9 cellular contexts compared by ENCODE assay signal in the genomic region with DNA sequence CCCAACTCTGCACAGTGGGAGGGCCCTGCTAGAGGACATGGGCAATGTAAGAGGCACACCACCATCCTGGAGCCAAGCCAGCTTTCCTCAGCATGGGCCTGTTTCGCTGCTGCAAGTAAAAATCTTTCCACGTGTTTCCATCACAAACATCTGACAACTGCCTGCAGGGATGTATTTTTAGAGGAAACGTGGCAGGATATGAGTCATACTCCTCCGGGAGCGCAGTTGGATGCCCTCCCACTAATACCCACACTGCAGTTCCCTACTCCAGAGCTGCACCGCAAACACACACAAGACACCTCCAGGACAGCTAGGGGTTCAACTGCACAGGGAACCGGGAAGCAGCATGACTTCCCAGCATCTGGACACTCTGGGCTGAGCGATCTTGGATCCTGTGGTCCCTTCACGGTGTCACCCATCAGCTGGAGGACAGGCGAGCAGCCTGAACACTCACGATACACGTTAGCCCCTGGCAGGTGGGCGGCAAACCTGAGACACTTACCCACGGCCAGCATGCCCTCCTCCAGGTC. TPM values are rescaled to one million over a fixed set of nuclear protein-coding genes. Genes with fewer than 3 reads are reported as not detected.
DNase-seq lines count a peak whose midpoint lies in the region; ATAC-seq and TF ChIP-seq lines count a peak whose summit lies in the region.
"Had no signal": no experiment of that assay in that cellular context is flagged by ENCODE, and none has a peak within 500 bp of the region (broad histone marks: within the 10 kb centered on the region; RNA-seq: fewer than 3 reads in every experiment).

No MANE protein-coding gene starts in this region.

- H3K36me3 Mint-ChIP-seq in MCF 10A (ENCODE audit: insufficient read depth, unreplicated experiment) (peaks cover 82% of the 10 kb centered on the region), glutamatergic neuron (ENCODE audit: unreplicated experiment) (no peaks in the 10 kb centered on the region)
- peaks cover 12 to 98% (median 39%) of the 10 kb centered on the region in 3 donors for H3K36me3 Mint-ChIP-seq in naive thymus-derived CD8-positive, alpha-beta T cell

- H3K4me3 Mint-ChIP-seq in MCF 10A (ENCODE audit: unreplicated experiment) (no peak overlapping the region), glutamatergic neuron (ENCODE audit: unreplicated experiment) (no peak overlapping the region)
- no peak overlapping the region for H3K4me3 Mint-ChIP-seq in naive thymus-derived CD8-positive, alpha-beta T cell
- H3K4me3 Mint-ChIP-seq: IgD-negative memory B cell had no signal

- H3K27ac Mint-ChIP-seq in MCF 10A (ENCODE audit: low read depth, unreplicated experiment) = peak overlapping the region; percentile 55
- peak overlapping the region in 5 of 10 donors; percentile 25 to 84 (median 65) for H3K27ac Mint-ChIP-seq in naive thymus-derived CD8-positive, alpha-beta T cell
- H3K27ac Mint-ChIP-seq in glutamatergic neuron (ENCODE audit: unreplicated experiment) = no peak overlapping the region

- CTCF ChIA-PET in MCF 10A (lab: Yijun Ruan, JAX) = interaction anchor here (0.6 to 1.4 kb wide), 5 partner anchors 36 to 901 kb away, joined by 3 to 5 read pairs (median 3); no protein-coding TSS in a partner anchor

- peak overlapping the region; percentile 62 for H3K27ac ChIP-seq in layer of hippocampus (ENCODE audit: low read depth, low read length)
- H3K27ac ChIP-seq in temporal lobe (ENCODE audit: low read depth, low read length) = peak overlapping the region; percentile 87

- peak; percentile 93 for DNase-seq in DMS53 (lab: John Stamatoyannopoulos, UW)
- peak; percentile 88 for DNase-seq in NCI-H345 (lab: John Stamatoyannopoulos, UW)
- peak; percentile 98 for DNase-seq in MCF 10A (ENCODE audit: unreplicated experiment)
- no peak for DNase-seq in naive thymus-derived CD8-positive, alpha-beta T cell
- DNase-seq in NCI-H1048 (lab: John Stamatoyannopoulos, UW) = no peak
- no peak for DNase-seq in glutamatergic neuron

- intact Hi-C loops in MCF 10A (cut with micrococcal nuclease) = loop anchor here (2.0 kb wide), 1 partner anchor 48 kb away; no protein-coding TSS in a partner anchor

- no TSS peak for BruUV-seq in MCF 10A (replicated peaks; lab: Mats Ljungman, UMichigan)

- ATAC-seq in naive thymus-derived CD8-positive, alpha-beta T cell = no peak

- H3K27me3 Mint-ChIP-seq in MCF 10A (ENCODE audit: insufficient read depth, unreplicated experiment) = no peaks in the 10 kb centered on the region
- no peaks in the 10 kb centered on the region for H3K27me3 Mint-ChIP-seq in naive thymus-derived CD8-positive, alpha-beta T cell
- no peaks in the 10 kb centered on the region for H3K27me3 Mint-ChIP-seq in glutamatergic neuron (ENCODE audit: unreplicated experiment)
- H3K27me3 Mint-ChIP-seq: IgD-negative memory B cell had no signal

- no peaks in the 10 kb centered on the region for H3K9me3 Mint-ChIP-seq in MCF 10A (ENCODE audit: unreplicated experiment)
- no peaks in the 10 kb centered on the region for H3K9me3 Mint-ChIP-seq in naive thymus-derived CD8-positive, alpha-beta T cell
- H3K9me3 Mint-ChIP-seq in glutamatergic neuron (ENCODE audit: unreplicated experiment) = peaks cover 3% of the 10 kb centered on the region
- H3K9me3 Mint-ChIP-seq: IgD-negative memory B cell had no signal

- no peaks in the 10 kb centered on the region for H3K27me3 ChIP-seq in layer of hippocampus (ENCODE audit: control insufficient read depth, insufficient read depth, low read length)

- POLR2A ChIA-PET in MCF 10A (lab: Yijun Ruan, JAX) = interaction anchor here (0.6 to 3.0 kb wide), 8 partner anchors 10 to 1493 kb away, joined by 3 to 31 read pairs (median 3); a partner anchor contains a TSS
- POLR2A ChIA-PET in naive thymus-derived CD8-positive, alpha-beta T cell (lab: Charles Lee) = no interaction called here

- H3K4me1 Mint-ChIP-seq in MCF 10A (ENCODE audit: insufficient read depth, unreplicated experiment) (peaks cover 58% of the 10 kb centered on the region), glutamatergic neuron (ENCODE audit: low read depth, unreplicated experiment) (peaks cover 8% of the 10 kb centered on the region)
- peaks cover 0 to 41% (median 15%) of the 10 kb centered on the region in 4 donors for H3K4me1 Mint-ChIP-seq in naive thymus-derived CD8-positive, alpha-beta T cell

- TF ChIP-seq CTCF in MCF 10A (IDR thresholded peaks at IDR 0.05; ENCODE audit: unreplicated experiment) = no peak
- no peak for TF ChIP-seq CTCF in glutamatergic neuron (IDR thresholded peaks at IDR 0.05; ENCODE audit: partially characterized antibody, unreplicated experiment)

RNA-seq across cellular contexts. Expression of a gene that starts 26.1 kb away (rescaled TPM):
- 0.93 and 1.0 TPM in 2 replicates for total RNA-seq in MCF 10A (2022)
- 1.7 TPM for total RNA-seq in temporal lobe
- not detected for total RNA-seq in naive thymus-derived CD8-positive, alpha-beta T cell
- polyA plus RNA-seq in naive thymus-derived CD8-positive, alpha-beta T cell = under 1 TPM in 1 of 3 donors, not detected in 2; 0.32 TPM
- not detected for total RNA-seq in glutamatergic neuron (ENCODE audit: unreplicated experiment)
- polyA plus RNA-seq: IgD-negative memory B cell had no signal

RNA-seq across cellular contexts. Expression of a gene that starts 46.7 kb away (rescaled TPM):
- total RNA-seq in MCF 10A (2022) = 68.5 and 93.8 TPM in 2 replicates
- 3.2 TPM for total RNA-seq in temporal lobe
- 100 to 1,000 TPM; 199 to 225 TPM for total RNA-seq in naive thymus-derived CD8-positive, alpha-beta T cell
- polyA plus RNA-seq in naive thymus-derived CD8-positive, alpha-beta T cell = 100 to 1,000 TPM; 199 to 294 (median 265) TPM
- 2.3 TPM for total RNA-seq in glutamatergic neuron (ENCODE audit: unreplicated experiment)

Comparison
In these comparisons a context has a peak if more than half of its experiments do, and no peak if none do; other contexts are left out.
1. DNase-seq: peak in DMS53 (single experiment), NCI-H345 (single experiment) and MCF 10A (single experiment); none in naive thymus-derived CD8-positive, alpha-beta T cell (0 of 10), NCI-H1048 (single experiment) and glutamatergic neuron (single experiment).
2. RNA of a gene that starts 46.7 kb away (total RNA-seq): 199 to 225 TPM in naive thymus-derived CD8-positive, alpha-beta T cell and 68.5 to 93.8 TPM in MCF 10A; 3.2 TPM in temporal lobe (single experiment) and 2.3 TPM in glutamatergic neuron (single experiment); every median in the first group is over 10 times any median in the second.